1 cellular context compared by ENCODE assay signal in genomic region chr17:1773755-1774181, GRCh38.
TF ChIP-seq lines count a peak whose summit lies in the region.

No MANE protein-coding gene starts in this region.

TF ChIP-seq in SK-N-SH, 30 proteins besides CTCF, POLR2A, EP300 and RAD21:
- TF ChIP-seq TEAD4 (IDR thresholded peaks at IDR 0.05; ENCODE audit: borderline replicate concordance, insufficient read depth) (no peak), ZBTB33 (IDR thresholded peaks at IDR 0.05; ENCODE audit: borderline replicate concordance, low read depth) (no peak), JUND (IDR thresholded peaks at IDR 0.05) (no peak), RFX5 (IDR thresholded peaks at IDR 0.05; ENCODE audit: low read length) (no peak), RXRA (IDR thresholded peaks at IDR 0.05; ENCODE audit: borderline replicate concordance, low read depth) (no peak), ELF1 (IDR thresholded peaks at IDR 0.05) (no peak), IRF3 (IDR thresholded peaks at IDR 0.05; ENCODE audit: low read depth, low read length) (no peak), FOSL2 (IDR thresholded peaks at IDR 0.05; ENCODE audit: borderline replicate concordance, low read depth) (no peak), NRF1 (IDR thresholded peaks at IDR 0.05; ENCODE audit: low read depth, low read length) (no peak), TAF1 (IDR thresholded peaks at IDR 0.05; ENCODE audit: borderline replicate concordance, low read depth, low read length) (no peak), REST (IDR thresholded peaks at IDR 0.05; ENCODE audit: low read depth, low read length) (no peak), MAX (IDR thresholded peaks at IDR 0.05; ENCODE audit: low read depth) (no peak)
